ENCODE assay signal across 19 cellular contexts in the genomic region with DNA sequence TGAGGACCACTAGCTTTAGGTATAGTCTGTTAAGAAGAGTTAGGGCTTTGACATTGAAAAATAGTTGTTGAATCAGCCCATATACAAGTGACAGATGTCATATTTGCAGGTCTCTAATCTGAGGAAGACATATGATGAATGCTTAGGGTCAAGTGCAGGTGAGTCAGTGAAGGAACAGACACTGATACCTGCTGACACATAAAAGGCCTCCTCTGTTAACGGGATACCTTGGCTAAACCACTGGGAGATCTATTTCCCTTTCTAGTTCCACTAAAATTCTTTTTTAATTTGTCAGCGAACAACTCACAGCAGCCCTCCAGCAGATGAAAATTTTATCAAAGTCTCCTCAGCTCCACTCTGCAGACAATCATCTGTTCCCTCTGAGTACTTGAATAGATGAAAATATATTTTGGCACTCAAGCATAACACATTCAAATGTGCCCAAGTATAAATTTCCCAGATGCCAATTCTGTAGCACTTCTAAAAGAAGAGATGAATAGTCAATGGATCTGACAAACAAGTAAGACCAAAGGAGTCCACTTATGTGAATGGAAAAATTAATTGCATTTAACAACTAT.
"Had no signal": no experiment of that assay in that cellular context is flagged by ENCODE, and none has a peak within 500 bp of the region (broad histone marks: within the 10 kb centered on the region; RNA-seq: fewer than 3 reads in every experiment).

No MANE protein-coding gene starts in this region.

- H3K27ac ChIP-seq: body of pancreas, heart left ventricle, transverse colon, vagina had no signal

- H3K9me3 ChIP-seq: body of pancreas, transverse colon, vagina had no signal

- H3K4me3 ChIP-seq: body of pancreas, heart left ventricle, transverse colon, vagina had no signal

- H3K4me1 ChIP-seq: transverse colon, vagina had no signal

- DNase-seq: activated CD4-positive, alpha-beta T cell treated with anti-CD3 and anti-CD28 coated beads, Interleukin-2, amount 10 ng/mL, durations not matched to agents 7 days and 5 days; activated CD4-positive, CD25-positive, alpha-beta regulatory T cell; activated CD8-positive, alpha-beta memory T cell treated with anti-CD3 and anti-CD28 coated beads, Interleukin-2, amount 50 U/mL, for 48 hours; activated naive CD8-positive, alpha-beta T cell treated with anti-CD3 and anti-CD28 coated beads for 36 hours; amygdala; body of pancreas; cortex of kidney; effector CD4-positive, alpha-beta T cell; foreskin fibroblast; heart left ventricle; nucleus accumbens; right cardiac atrium; small intestine; stimulated activated CD4-positive, alpha-beta T cell treated with anti-CD3 and anti-CD28 coated beads, Interleukin-4, amount 100 ng/mL, for 4 hours; stimulated activated CD8-positive, alpha-beta memory T cell treated with anti-CD3 and anti-CD28 coated beads, Interleukin-4, amount 100 ng/mL, for 48 hours; stimulated activated naive CD4-positive, alpha-beta T cell treated with Interleukin-2 at 50 U/mL for 16 hours; substantia nigra; transverse colon had no signal

- H3K27me3 ChIP-seq: body of pancreas, heart left ventricle, transverse colon, vagina had no signal
